ENCODE assay signal across 1 cellular context in the genomic region with DNA sequence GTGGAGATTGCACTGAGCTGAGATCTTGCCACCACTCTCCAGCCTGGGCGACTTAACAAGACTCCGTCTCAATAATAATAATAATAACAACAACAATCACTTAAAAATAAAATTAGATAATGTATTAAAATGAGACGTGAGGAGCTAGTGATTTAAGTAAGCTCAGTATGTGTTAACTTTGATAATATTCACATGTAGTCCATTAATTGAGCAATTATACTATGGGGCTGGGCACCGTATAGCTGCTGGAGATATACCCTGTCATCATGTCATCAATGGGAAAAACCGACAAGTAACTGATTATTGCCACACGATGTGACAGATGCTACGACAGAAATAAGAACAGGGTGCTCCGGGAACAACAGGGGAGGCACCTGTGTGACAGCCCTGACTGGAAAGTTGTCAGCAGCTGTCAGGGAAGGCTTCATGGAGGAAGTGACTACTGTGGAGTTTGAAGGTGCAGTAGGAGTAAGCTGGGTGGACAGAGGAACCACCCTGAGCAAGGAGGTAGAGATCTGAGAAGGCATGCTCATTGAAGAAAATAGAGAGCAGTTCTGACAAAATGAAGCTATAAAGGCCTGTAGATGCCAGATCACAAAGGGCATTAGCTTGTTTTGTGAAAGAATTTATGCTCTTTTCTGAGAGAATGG.
A peak's percentile ranks its signal among the peaks of the same experiment; 100 is the strongest.
TF ChIP-seq lines count a peak whose summit lies in the region.

No MANE protein-coding gene starts in this region.

TF ChIP-seq in HepG2, 621 proteins besides CTCF, POLR2A, EP300 and RAD21:
- TF ChIP-seq ZNF350 (CRISPR knock-in tag; IDR thresholded peaks at IDR 0.05; ENCODE audit: borderline replicate concordance, low read depth) (0 out of 2 replicates have a peak, but pooled peaks have one; percentile 13), ZNF75D (CRISPR knock-in tag; IDR thresholded peaks at IDR 0.05; ENCODE audit: borderline replicate concordance) (no peak), THYN1 (CRISPR knock-in tag; IDR thresholded peaks at IDR 0.05; ENCODE audit: borderline replicate concordance, low read depth) (no peak), MAZ (IDR thresholded peaks at IDR 0.05; ENCODE audit: borderline replicate concordance, low read depth, low read length) (no peak), MAZ (CRISPR knock-in tag; IDR thresholded peaks at IDR 0.05; ENCODE audit: low read depth) (0 out of 2 replicates have a peak, but pooled peaks have one; percentile 0), ZNF777 (CRISPR knock-in tag; IDR thresholded peaks at IDR 0.05) (0 out of 2 replicates have a peak, but pooled peaks have one; percentile 43), ZNF749 (CRISPR knock-in tag; IDR thresholded peaks at IDR 0.05; ENCODE audit: borderline replicate concordance) (0 out of 2 replicates have a peak, but pooled peaks have one; percentile 5)
- TF ChIP-seq, protein P1, sequence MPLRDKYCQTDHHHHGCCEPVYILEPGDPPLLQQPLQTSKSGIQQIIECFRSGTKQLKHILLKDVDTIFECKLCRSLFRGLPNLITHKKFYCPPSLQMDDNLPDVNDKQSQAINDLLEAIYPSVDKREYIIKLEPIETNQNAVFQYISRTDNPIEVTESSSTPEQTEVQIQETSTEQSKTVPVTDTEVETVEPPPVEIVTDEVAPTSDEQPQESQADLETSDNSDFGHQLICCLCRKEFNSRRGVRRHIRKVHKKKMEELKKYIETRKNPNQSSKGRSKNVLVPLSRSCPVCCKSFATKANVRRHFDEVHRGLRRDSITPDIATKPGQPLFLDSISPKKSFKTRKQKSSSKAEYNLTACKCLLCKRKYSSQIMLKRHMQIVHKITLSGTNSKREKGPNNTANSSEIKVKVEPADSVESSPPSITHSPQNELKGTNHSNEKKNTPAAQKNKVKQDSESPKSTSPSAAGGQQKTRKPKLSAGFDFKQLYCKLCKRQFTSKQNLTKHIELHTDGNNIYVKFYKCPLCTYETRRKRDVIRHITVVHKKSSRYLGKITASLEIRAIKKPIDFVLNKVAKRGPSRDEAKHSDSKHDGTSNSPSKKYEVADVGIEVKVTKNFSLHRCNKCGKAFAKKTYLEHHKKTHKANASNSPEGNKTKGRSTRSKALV (CRISPR knock-in tag; IDR thresholded peaks at IDR 0.05): 0 out of 2 replicates have a peak, but pooled peaks have one; percentile 26
